In genomic region chr2:239357954-239358754, GRCh38 we compare ENCODE assay signal across 13 cellular contexts.
A peak's percentile ranks its signal among the peaks of the same experiment; 100 is the strongest.
DNase-seq lines count a peak whose midpoint lies in the region; TF ChIP-seq lines count a peak whose summit lies in the region.
"Had no signal": no experiment of that assay in that cellular context is flagged by ENCODE, and none has a peak within 500 bp of the region (broad histone marks: within the 10 kb centered on the region; RNA-seq: fewer than 3 reads in every experiment).

No MANE protein-coding gene starts in this region.

- TF ChIP-seq CTCF in choroid plexus epithelial cell (conservative IDR thresholded peaks at IDR 0.05; ENCODE audit: low read depth, low read length) = peak; percentile 30
- TF ChIP-seq CTCF in WERI-Rb-1 (IDR thresholded peaks at IDR 0.05; ENCODE audit: low read depth, low read length) = no peak

- H3K9me3 ChIP-seq in WERI-Rb-1 (ENCODE audit: severe bottlenecking) = no peaks in the 10 kb centered on the region
- H3K9me3 ChIP-seq: esophagus squamous epithelium had no signal

- DNase-seq in DMS53 treated with DMSO at 0.1 percent for 48 hours (lab: John Stamatoyannopoulos, UW; ENCODE audit: unreplicated experiment) (peak; percentile 21), NCI-H2107 treated with DMSO at 0.1 percent for 48 hours (lab: John Stamatoyannopoulos, UW; ENCODE audit: unreplicated experiment) (peak; percentile 45), choroid plexus epithelial cell (ENCODE audit: low read depth) (peak; percentile 66), medulla oblongata (ENCODE audit: extremely low spot score) (peak; percentile 75), WERI-Rb-1 (no peak), HUDEP-2 (lab: John Stamatoyannopoulos, UW; ENCODE audit: unreplicated experiment in 76 of 76) (no peak)
- no peak for DNase-seq in activated CD4-positive, alpha-beta T cell treated with anti-CD3 and anti-CD28 coated beads, Interleukin-2, amount 50 U/mL, for 48 hours
- DNase-seq in stimulated activated naive CD4-positive, alpha-beta T cell (lab: John Stamatoyannopoulos, UW) = no peak
- DNase-seq: activated CD4-positive, alpha-beta T cell treated with anti-CD3 and anti-CD28 coated beads, Interleukin-2, amount 50 U/mL, for 4 hours; cerebellar nuclear complex; esophagus squamous epithelium; immature natural killer cell; NCI-H1092 treated with DMSO at 0.1 percent for 48 hours had no signal

- H3K27ac ChIP-seq in WERI-Rb-1 = no peak overlapping the region
- H3K27ac ChIP-seq: esophagus squamous epithelium had no signal

- no peak overlapping the region for H3K4me3 ChIP-seq in choroid plexus epithelial cell (ENCODE audit: low read depth, low read length)
- no peak overlapping the region for H3K4me3 ChIP-seq in WERI-Rb-1 (ENCODE audit: low read depth, low read length)
- H3K4me3 ChIP-seq: esophagus squamous epithelium had no signal

- H3K36me3 ChIP-seq in WERI-Rb-1 = no peaks in the 10 kb centered on the region
- H3K36me3 ChIP-seq: esophagus squamous epithelium had no signal

- no peaks in the 10 kb centered on the region for H3K27me3 ChIP-seq in WERI-Rb-1 (ENCODE audit: insufficient read depth, low read depth, severe bottlenecking)
- H3K27me3 ChIP-seq: esophagus squamous epithelium had no signal

Comparison
In these comparisons a context has a peak if more than half of its experiments do, and no peak if none do; other contexts are left out.
1. DNase-seq: peak in DMS53 treated with DMSO at 0.1 percent for 48 hours (single experiment), NCI-H2107 treated with DMSO at 0.1 percent for 48 hours (single experiment), choroid plexus epithelial cell (single experiment) and medulla oblongata (single experiment); none in WERI-Rb-1 (single experiment), activated CD4-positive, alpha-beta T cell treated with anti-CD3 and anti-CD28 coated beads, Interleukin-2, amount 50 U/mL, for 48 hours (0 of 2), HUDEP-2 (0 of 76) and stimulated activated naive CD4-positive, alpha-beta T cell (0 of 6).